Comparison of ENCODE assay signal across 8 cellular contexts in genomic region chr12:49342914-49343731, GRCh38. TPM values are rescaled to one million over a fixed set of nuclear protein-coding genes. Genes with fewer than 3 reads are reported as not detected.
DNase-seq lines count a peak whose midpoint lies in the region; ATAC-seq lines count a peak whose summit lies in the region.

No MANE protein-coding gene starts in this region.

- peak; percentile 68 for DNase-seq in activated naive CD4-positive, alpha-beta T cell treated with Interleukin-2 at 50 U/mL for 16 hours
- no peak for DNase-seq in activated naive CD4-positive, alpha-beta T cell (lab: John Stamatoyannopoulos, UW)
- DNase-seq in activated T-cell treated with anti-CD3 and anti-CD28 coated beads, Interleukin-2, amount 50 U/mL, for 4 hours: peak; percentile 47
- peak; percentile 65 for DNase-seq in stimulated activated CD8-positive, alpha-beta memory T cell treated with anti-CD3 and anti-CD28 coated beads, Interleukin-4, amount 100 ng/mL, for 48 hours
- no peak for DNase-seq in hepatic stellate cell (ENCODE audit: low spot score)

- H3K36me3 Mint-ChIP-seq in activated T-cell treated with anti-CD3 and anti-CD28 coated beads, Interleukin-2, amount 50 U/mL, for 4 hours (ENCODE audit: insufficient read depth): no peaks in the 10 kb centered on the region

- peak overlapping the region; percentile 2 for H3K4me3 ChIP-seq in iPS-11a (ENCODE audit: low read depth, low read length)

- H3K27me3 Mint-ChIP-seq in activated T-cell treated with anti-CD3 and anti-CD28 coated beads, Interleukin-2, amount 50 U/mL, for 4 hours (ENCODE audit: low read depth): peaks cover 62% of the 10 kb centered on the region

- peak overlapping the region; percentile 65 for H3K4me3 Mint-ChIP-seq in activated T-cell treated with anti-CD3 and anti-CD28 coated beads, Interleukin-2, amount 50 U/mL, for 4 hours

- H3K4me1 Mint-ChIP-seq in activated T-cell treated with anti-CD3 and anti-CD28 coated beads, Interleukin-2, amount 50 U/mL, for 4 hours (ENCODE audit: low read depth): peaks cover 36% of the 10 kb centered on the region

- H3K9me3 Mint-ChIP-seq in activated T-cell treated with anti-CD3 and anti-CD28 coated beads, Interleukin-2, amount 50 U/mL, for 4 hours: no peaks in the 10 kb centered on the region

- peak; percentile 72 to 80 for ATAC-seq in activated T-cell treated with anti-CD3 and anti-CD28 coated beads, Interleukin-2, amount 50 U/mL, for 4 hours
- ATAC-seq in HG02642 (IDR thresholded peaks at IDR 0.05; ENCODE audit: poor library complexity, unreplicated experiment) (no peak), HG03439 (IDR thresholded peaks at IDR 0.05; ENCODE audit: unreplicated experiment) (no peak)

RNA-seq across cellular contexts. Expression of gene DNAJC22, which starts 3.6 kb away (rescaled TPM):
- total RNA-seq in activated T-cell treated with anti-CD3 and anti-CD28 coated beads, Interleukin-2, amount 50 U/mL, for 4 hours: under 1 TPM in 1 of 3 donors, not detected in 2; 0.11 TPM

RNA-seq across cellular contexts. Expression of gene C1QL4, which starts 6.1 kb away (rescaled TPM):
- not detected for total RNA-seq in activated T-cell treated with anti-CD3 and anti-CD28 coated beads, Interleukin-2, amount 50 U/mL, for 4 hours

RNA-seq across cellular contexts. Expression of gene TROAP, which starts 20.1 kb away (rescaled TPM):
- 10 to 100 TPM; 11.6 to 16.8 (median 13.7) TPM for total RNA-seq in activated T-cell treated with anti-CD3 and anti-CD28 coated beads, Interleukin-2, amount 50 U/mL, for 4 hours

RNA-seq across cellular contexts. Expression of gene SPATS2, which starts 24.1 kb away (rescaled TPM):
- total RNA-seq in activated T-cell treated with anti-CD3 and anti-CD28 coated beads, Interleukin-2, amount 50 U/mL, for 4 hours: 1 to 10 TPM; 6.9 to 7.2 (median 7.0) TPM

RNA-seq across cellular contexts. Expression of gene PRPH, which starts 48.2 kb away (rescaled TPM):
- not detected for total RNA-seq in activated T-cell treated with anti-CD3 and anti-CD28 coated beads, Interleukin-2, amount 50 U/mL, for 4 hours

Comparison
In these comparisons a context has a peak if more than half of its experiments do, and no peak if none do; other contexts are left out.
1. DNase-seq: peak in activated naive CD4-positive, alpha-beta T cell treated with Interleukin-2 at 50 U/mL for 16 hours (single experiment), activated T-cell treated with anti-CD3 and anti-CD28 coated beads, Interleukin-2, amount 50 U/mL, for 4 hours (single experiment) and stimulated activated CD8-positive, alpha-beta memory T cell treated with anti-CD3 and anti-CD28 coated beads, Interleukin-4, amount 100 ng/mL, for 48 hours (single experiment); none in activated naive CD4-positive, alpha-beta T cell (0 of 4) and hepatic stellate cell (single experiment).
2. ATAC-seq: peak in activated T-cell treated with anti-CD3 and anti-CD28 coated beads, Interleukin-2, amount 50 U/mL, for 4 hours (2 of 2); none in HG02642 (single experiment) and HG03439 (single experiment).